In the genomic region with DNA sequence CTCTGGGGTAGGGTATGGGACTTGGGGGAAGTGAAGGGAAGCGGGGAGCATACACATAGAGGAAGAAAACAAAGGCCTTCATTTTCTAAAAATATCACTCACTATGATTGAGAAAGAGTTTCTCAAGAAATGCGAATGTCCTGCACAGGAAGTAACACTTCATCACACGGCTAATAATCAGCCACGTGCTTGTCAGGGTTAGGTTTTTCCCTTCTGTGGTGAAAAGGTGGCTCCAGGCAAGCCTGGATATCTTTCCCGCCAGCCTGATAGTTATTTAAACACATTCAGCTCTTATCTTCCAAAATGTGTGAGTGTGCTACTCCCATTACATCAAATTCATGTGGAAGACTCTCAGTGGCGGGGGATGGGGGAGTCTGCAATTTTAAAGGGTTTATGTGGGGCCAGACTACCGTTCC, we compare ENCODE assay signal across 8 cellular contexts.
DNase-seq lines count a peak whose midpoint lies in the region; ATAC-seq and TF ChIP-seq lines count a peak whose summit lies in the region.

No MANE protein-coding gene starts in this region.

- no peak overlapping the region for H3K4me3 Mint-ChIP-seq in Calu3 (ENCODE audit: low read depth, unreplicated experiment)
- H3K4me3 Mint-ChIP-seq in activated CD8-positive, alpha-beta T cell treated with anti-CD3 and anti-CD28 coated beads, Interleukin-2, amount 10 ng/mL, durations not matched to agents 7 days and 5 days = no peak overlapping the region

- no peak overlapping the region for H3K4me3 ChIP-seq in right cardiac atrium (ENCODE audit: low read length)

- no peaks in the 10 kb centered on the region for H3K9me3 Mint-ChIP-seq in Calu3 (ENCODE audit: low read depth, unreplicated experiment)
- H3K9me3 Mint-ChIP-seq in activated CD8-positive, alpha-beta T cell treated with anti-CD3 and anti-CD28 coated beads, Interleukin-2, amount 10 ng/mL, durations not matched to agents 7 days and 5 days (ENCODE audit: insufficient read depth) = no peaks in the 10 kb centered on the region

- WGBS in right cardiac atrium = 21% methylated on average over 7 of the region's 7 CpGs

- intact Hi-C loops in Calu3 (cut with micrococcal nuclease; ENCODE audit: unreplicated experiment) = loop anchor here (10.0 kb wide), 1 partner anchor 97 kb away; no protein-coding TSS in a partner anchor
- intact Hi-C loops in right cardiac atrium (cut with DNase I) = no loop called here

- CTCF ChIA-PET in Calu3 (lab: Charles Lee) = interaction anchor here (0.7 to 1.4 kb wide), 3 partner anchors 42 to 501 kb away, joined by 3 to 4 read pairs (median 3); no protein-coding TSS in a partner anchor
- CTCF ChIA-PET in activated CD8-positive, alpha-beta T cell treated with anti-CD3 and anti-CD28 coated beads, Interleukin-2, amount 10 ng/mL, durations not matched to agents 7 days and 5 days (lab: Charles Lee) = interaction anchor here (0.9 to 6.8 kb wide), 15 partner anchors 10 to 179 kb away, joined by 3 to 82 read pairs (median 6); partner anchors contain the start of gene EGR2

- H3K9me3 ChIP-seq in right cardiac atrium (ENCODE audit: control insufficient read depth, low read length) = no peaks in the 10 kb centered on the region

- TF ChIP-seq CTCF in Calu3 (IDR thresholded peaks at IDR 0.05; ENCODE audit: unreplicated experiment) = no peak

- no peaks in the 10 kb centered on the region for H3K36me3 Mint-ChIP-seq in Calu3 (ENCODE audit: insufficient read depth, unreplicated experiment)
- H3K36me3 Mint-ChIP-seq in activated CD8-positive, alpha-beta T cell treated with anti-CD3 and anti-CD28 coated beads, Interleukin-2, amount 10 ng/mL, durations not matched to agents 7 days and 5 days (ENCODE audit: low read depth) = no peaks in the 10 kb centered on the region

- H3K27ac ChIP-seq in right cardiac atrium (ENCODE audit: low read length) = peak overlapping the region; percentile 72

- peak; percentile 9 for DNase-seq in Calu3
- DNase-seq in NCI-H226 = peak; percentile 76
- peak in 1 of 3 donors; percentile 40 for DNase-seq in right cardiac atrium
- no peak for DNase-seq in cerebellar cortex (ENCODE audit: low spot score)
- DNase-seq in GM19238 (ENCODE audit: insufficient read length, low spot score) = no peak
- DNase-seq in activated CD8-positive, alpha-beta T cell treated with anti-CD3 and anti-CD28 coated beads, Interleukin-2, amount 10 ng/mL, durations not matched to agents 7 days and 5 days = no peak

- no peaks in the 10 kb centered on the region for H3K4me1 Mint-ChIP-seq in Calu3 (ENCODE audit: low read depth, unreplicated experiment)
- H3K4me1 Mint-ChIP-seq in activated CD8-positive, alpha-beta T cell treated with anti-CD3 and anti-CD28 coated beads, Interleukin-2, amount 10 ng/mL, durations not matched to agents 7 days and 5 days (ENCODE audit: low read depth) = peaks cover 12% of the 10 kb centered on the region

- H3K27me3 Mint-ChIP-seq in Calu3 (ENCODE audit: unreplicated experiment) = no peaks in the 10 kb centered on the region
- H3K27me3 Mint-ChIP-seq in activated CD8-positive, alpha-beta T cell treated with anti-CD3 and anti-CD28 coated beads, Interleukin-2, amount 10 ng/mL, durations not matched to agents 7 days and 5 days (ENCODE audit: low read depth) = no peaks in the 10 kb centered on the region

- peaks cover 4% of the 10 kb centered on the region for H3K4me1 ChIP-seq in right cardiac atrium (ENCODE audit: control insufficient read depth, insufficient read depth, low read length)

- POLR2A ChIA-PET in activated CD8-positive, alpha-beta T cell treated with anti-CD3 and anti-CD28 coated beads, Interleukin-2, amount 10 ng/mL, durations not matched to agents 7 days and 5 days (lab: Charles Lee) = interaction anchor here (1.0 to 3.8 kb wide), 12 partner anchors 17 to 495 kb away, joined by 3 to 31 read pairs (median 4); partner anchors contain the start of genes ADO, EGR2 and NRBF2

- H3K27ac Mint-ChIP-seq in Calu3 (ENCODE audit: unreplicated experiment) = no peak overlapping the region
- H3K27ac Mint-ChIP-seq in activated CD8-positive, alpha-beta T cell treated with anti-CD3 and anti-CD28 coated beads, Interleukin-2, amount 10 ng/mL, durations not matched to agents 7 days and 5 days = no peak overlapping the region

- H3K27me3 ChIP-seq in right cardiac atrium (ENCODE audit: control insufficient read depth, insufficient read depth) = no peaks in the 10 kb centered on the region

- BruUV-seq in Calu3 (replicated peaks; lab: Mats Ljungman, UMichigan) = no TSS peak

- ATAC-seq in GM21825 (IDR thresholded peaks at IDR 0.05; ENCODE audit: unreplicated experiment) = peak; percentile 43
- peak; percentile 81 to 89 for ATAC-seq in right cardiac atrium
- ATAC-seq in HG02840 (IDR thresholded peaks at IDR 0.05; ENCODE audit: low FRiP score, unreplicated experiment) = no peak
- ATAC-seq in activated CD8-positive, alpha-beta T cell treated with anti-CD3 and anti-CD28 coated beads, Interleukin-2, amount 10 ng/mL, durations not matched to agents 7 days and 5 days = no peak

Comparison
In these comparisons a context has a peak if more than half of its experiments do, and no peak if none do; other contexts are left out.
1. DNase-seq: peak in Calu3 (single experiment) and NCI-H226 (single experiment); none in cerebellar cortex (single experiment), GM19238 (single experiment) and activated CD8-positive, alpha-beta T cell treated with anti-CD3 and anti-CD28 coated beads, Interleukin-2, amount 10 ng/mL, durations not matched to agents 7 days and 5 days (single experiment).
2. ATAC-seq: peak in GM21825 (single experiment) and right cardiac atrium (2 of 2); none in HG02840 (single experiment) and activated CD8-positive, alpha-beta T cell treated with anti-CD3 and anti-CD28 coated beads, Interleukin-2, amount 10 ng/mL, durations not matched to agents 7 days and 5 days (single experiment).